11 cellular contexts compared by ENCODE assay signal in genomic region chr5:8349855-8350254, GRCh38.
DNase-seq lines count a peak whose midpoint lies in the region; ATAC-seq lines count a peak whose summit lies in the region.
"Had no signal": no experiment of that assay in that cellular context is flagged by ENCODE, and none has a peak within 500 bp of the region (broad histone marks: within the 10 kb centered on the region; RNA-seq: fewer than 3 reads in every experiment).

No MANE protein-coding gene starts in this region.

- peaks cover 0 to 1% of the 10 kb centered on the region in 2 donors for H3K36me3 Mint-ChIP-seq in activated T-cell treated with anti-CD3 and anti-CD28 coated beads, Interleukin-2, amount 50 U/mL, for 72 hours (ENCODE audit: insufficient read depth in 2 of 2)

- peak; percentile 42 to 45 for DNase-seq in Kasumi-1 (lab: John Stamatoyannopoulos, UW)
- no peak for DNase-seq in activated T-cell treated with anti-CD3 and anti-CD28 coated beads, Interleukin-2, amount 50 U/mL, for 72 hours
- no peak for DNase-seq in activated CD4-positive, alpha-beta T cell treated with anti-CD3 and anti-CD28 coated beads for 4 hours
- DNase-seq in GM03348 (ENCODE audit: low spot score) = no peak
- DNase-seq in NCI-H187 treated with DMSO at 0.1 percent for 48 hours (lab: John Stamatoyannopoulos, UW) = no peak
- DNase-seq: erythroblast, NCI-H1436 treated with DMSO at 0.1 percent for 48 hours had no signal

- no peaks in the 10 kb centered on the region for H3K4me1 Mint-ChIP-seq in activated T-cell treated with anti-CD3 and anti-CD28 coated beads, Interleukin-2, amount 50 U/mL, for 72 hours (ENCODE audit: low read depth)

- H3K4me3 Mint-ChIP-seq in activated T-cell treated with anti-CD3 and anti-CD28 coated beads, Interleukin-2, amount 50 U/mL, for 72 hours = no peak overlapping the region

- H3K9me3 Mint-ChIP-seq in activated T-cell treated with anti-CD3 and anti-CD28 coated beads, Interleukin-2, amount 50 U/mL, for 72 hours = peaks cover 9 to 10% of the 10 kb centered on the region in 2 donors

- H3K27me3 Mint-ChIP-seq in activated T-cell treated with anti-CD3 and anti-CD28 coated beads, Interleukin-2, amount 50 U/mL, for 72 hours (ENCODE audit: low read depth) = no peaks in the 10 kb centered on the region

- peak; percentile 97 for ATAC-seq in GM18519 (IDR thresholded peaks at IDR 0.05; ENCODE audit: low FRiP score, unreplicated experiment)
- ATAC-seq in GM21381 (IDR thresholded peaks at IDR 0.05; ENCODE audit: unreplicated experiment) = peak; percentile 98
- peak; percentile 83 for ATAC-seq in HG03039 (IDR thresholded peaks at IDR 0.05; ENCODE audit: unreplicated experiment)
- no peak for ATAC-seq in activated T-cell treated with anti-CD3 and anti-CD28 coated beads, Interleukin-2, amount 50 U/mL, for 72 hours (replicated peaks in 1 of 2)
- ATAC-seq: sciatic nerve had no signal

- H3K27ac Mint-ChIP-seq in activated T-cell treated with anti-CD3 and anti-CD28 coated beads, Interleukin-2, amount 50 U/mL, for 72 hours = no peak overlapping the region

Comparison
In these comparisons a context has a peak if more than half of its experiments do, and no peak if none do; other contexts are left out.
1. ATAC-seq: peak in GM18519 (single experiment), GM21381 (single experiment) and HG03039 (single experiment); none in activated T-cell treated with anti-CD3 and anti-CD28 coated beads, Interleukin-2, amount 50 U/mL, for 72 hours (0 of 2).
2. DNase-seq: peak in Kasumi-1 (2 of 2); none in activated T-cell treated with anti-CD3 and anti-CD28 coated beads, Interleukin-2, amount 50 U/mL, for 72 hours (0 of 2), activated CD4-positive, alpha-beta T cell treated with anti-CD3 and anti-CD28 coated beads for 4 hours (0 of 2), GM03348 (single experiment) and NCI-H187 treated with DMSO at 0.1 percent for 48 hours (single experiment).